24 cellular contexts compared by ENCODE assay signal in the genomic region with DNA sequence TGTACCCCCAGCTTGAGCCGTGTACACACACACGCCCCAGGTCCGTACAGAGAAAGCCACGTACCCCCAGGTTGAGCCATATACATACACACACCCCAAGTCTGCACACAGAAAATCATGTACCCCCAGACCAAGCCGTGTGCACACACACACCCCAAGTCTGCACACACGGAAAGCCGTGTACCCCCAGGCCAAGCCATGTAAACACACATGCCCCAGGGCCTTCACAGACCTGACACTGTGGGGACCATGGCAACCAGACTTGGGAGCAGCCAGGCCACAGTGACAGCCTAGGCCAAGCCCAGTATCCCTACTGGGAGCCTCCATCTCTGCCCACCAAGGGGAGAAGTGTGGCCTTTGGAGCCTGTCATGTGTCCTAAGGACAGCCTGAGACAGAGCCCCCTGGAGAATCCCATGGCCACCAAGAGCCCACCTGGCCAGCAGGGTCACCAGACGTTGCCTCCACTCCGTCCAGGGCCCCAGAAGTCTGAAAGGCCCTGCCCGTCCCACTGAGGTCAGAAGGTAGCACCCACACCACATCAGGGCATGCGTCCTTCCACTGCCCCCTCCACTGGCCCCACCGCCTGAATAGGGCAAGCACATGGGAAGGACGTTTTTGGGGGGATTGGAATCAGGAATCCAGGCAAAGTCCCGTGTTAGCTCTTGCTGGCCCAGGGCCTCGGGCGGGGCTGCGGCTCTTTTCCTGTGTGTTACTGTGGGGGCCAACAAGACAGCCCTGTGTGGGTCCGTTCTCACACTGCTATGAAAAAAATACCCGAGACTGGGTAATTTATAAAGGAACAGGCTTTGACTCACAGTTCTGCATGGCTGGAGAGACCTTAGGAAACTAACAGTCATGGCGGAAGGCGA.
"Had no signal": no experiment of that assay in that cellular context is flagged by ENCODE, and none has a peak within 500 bp of the region (broad histone marks: within the 10 kb centered on the region; RNA-seq: fewer than 3 reads in every experiment).

No MANE protein-coding gene starts in this region.

- H3K9me3 Mint-ChIP-seq: dendritic cell treated with granulocyte-macrophage colony-stimulating factor and Interleukin-4, amounts not matched to agents 40 ng/mL and 50 ng/mL, for 4 days; naive thymus-derived CD4-positive, alpha-beta T cell; stimulated activated naive B cell treated with anti-CD40 and anti-IgM and Interleukin-4, amounts not matched to agents 10 μg/mL and 1 μg/mL and 100 μg/mL, for 72 hours had no signal

- H3K36me3 ChIP-seq: gastrocnemius medialis, left lung, neural progenitor cell, prostate gland, right atrium auricular region, sigmoid colon, stomach, thyroid gland had no signal

- H3K27ac ChIP-seq: epithelial cell of prostate, gastrocnemius medialis, left lung, neural progenitor cell, prostate gland, right atrium auricular region, sigmoid colon, stomach, thyroid gland had no signal

- H3K27ac Mint-ChIP-seq: dendritic cell treated with granulocyte-macrophage colony-stimulating factor and Interleukin-4, amounts not matched to agents 40 ng/mL and 50 ng/mL, for 4 days; endodermal cell; naive thymus-derived CD4-positive, alpha-beta T cell; nephron; neural progenitor cell; stimulated activated naive B cell treated with anti-CD40 and anti-IgM and Interleukin-4, amounts not matched to agents 10 μg/mL and 1 μg/mL and 100 μg/mL, for 72 hours had no signal

- H3K4me3 ChIP-seq: gastrocnemius medialis, left lung, neural progenitor cell, prostate gland, right atrium auricular region, sigmoid colon, stomach, thyroid gland had no signal

- H3K4me1 ChIP-seq: gastrocnemius medialis, left lung, neural progenitor cell, prostate gland, right atrium auricular region, sigmoid colon, thyroid gland had no signal

- DNase-seq: cerebellar nuclear complex; effector CD8-positive, alpha-beta T cell; endodermal cell; foreskin fibroblast; gastrocnemius medialis; head of caudate nucleus; left lung; mammary epithelial cell; mesendoderm; midbrain; naive thymus-derived CD4-positive, alpha-beta T cell; sigmoid colon; stimulated activated CD4-positive, alpha-beta T cell treated with anti-CD3 and anti-CD28 coated beads, Interleukin-4, amount 100 ng/mL, for 4 hours; stimulated activated naive B cell treated with anti-CD40 and anti-IgM and Interleukin-4, amounts not matched to agents 10 μg/mL and 1 μg/mL and 100 μg/mL, for 72 hours; stomach; thyroid gland; trophoblast cell had no signal

- H3K4me2 ChIP-seq: neural progenitor cell had no signal

- H3K4me1 Mint-ChIP-seq: endodermal cell; nephron; neural progenitor cell; stimulated activated naive B cell treated with anti-CD40 and anti-IgM and Interleukin-4, amounts not matched to agents 10 μg/mL and 1 μg/mL and 100 μg/mL, for 72 hours had no signal

- H3K4me3 Mint-ChIP-seq: dendritic cell treated with granulocyte-macrophage colony-stimulating factor and Interleukin-4, amounts not matched to agents 40 ng/mL and 50 ng/mL, for 4 days; endodermal cell; naive thymus-derived CD4-positive, alpha-beta T cell; nephron; neural progenitor cell; stimulated activated naive B cell treated with anti-CD40 and anti-IgM and Interleukin-4, amounts not matched to agents 10 μg/mL and 1 μg/mL and 100 μg/mL, for 72 hours had no signal

- H2AFZ ChIP-seq: neural progenitor cell had no signal

- H3K27me3 ChIP-seq: gastrocnemius medialis, neural progenitor cell, right atrium auricular region, sigmoid colon, thyroid gland had no signal

- ATAC-seq: esophagus mucosa; gastrocnemius medialis; left lung; naive thymus-derived CD4-positive, alpha-beta T cell; stimulated activated naive B cell treated with anti-CD40 and anti-IgM and Interleukin-4, amounts not matched to agents 10 μg/mL and 1 μg/mL and 100 μg/mL, for 72 hours had no signal

- H3K36me3 Mint-ChIP-seq: naive thymus-derived CD4-positive, alpha-beta T cell; neural progenitor cell; stimulated activated naive B cell treated with anti-CD40 and anti-IgM and Interleukin-4, amounts not matched to agents 10 μg/mL and 1 μg/mL and 100 μg/mL, for 72 hours had no signal

- H3K9me3 ChIP-seq: gastrocnemius medialis, left lung, prostate gland, right atrium auricular region, sigmoid colon, stomach, thyroid gland had no signal
